Comparison of ENCODE assay signal across 25 cellular contexts in genomic region chr10:96345250-96345649, GRCh38. TPM values are rescaled to one million over a fixed set of nuclear protein-coding genes. Genes with fewer than 3 reads are reported as not detected.
DNase-seq lines count a peak whose midpoint lies in the region; ATAC-seq and TF ChIP-seq lines count a peak whose summit lies in the region.
"Had no signal": no experiment of that assay in that cellular context is flagged by ENCODE, and none has a peak within 500 bp of the region (broad histone marks: within the 10 kb centered on the region; RNA-seq: fewer than 3 reads in every experiment).

No MANE protein-coding gene starts in this region.

- ATAC-seq in activated T-cell treated with anti-CD3 and anti-CD28 coated beads, Interleukin-2, amount 50 U/mL, for 4 hours: no peak
- no peak for ATAC-seq in HG02938 (IDR thresholded peaks at IDR 0.05; ENCODE audit: unreplicated experiment)

- no peak overlapping the region for H3K4me3 ChIP-seq in HUES48 (ENCODE audit: low read depth, low read length)
- no peak overlapping the region for H3K4me3 ChIP-seq in endodermal cell (ENCODE audit: low read length)
- no peak overlapping the region for H3K4me3 ChIP-seq in iPS-18a (ENCODE audit: low read length)
- H3K4me3 ChIP-seq in coronary artery: no peak overlapping the region
- H3K4me3 ChIP-seq: SJSA1 had no signal

- H3K27ac ChIP-seq in HUES48 (ENCODE audit: low read depth, low read length) (peak overlapping the region; percentile 88), endodermal cell (ENCODE audit: low read depth, low read length) (no peak overlapping the region), iPS-18a (ENCODE audit: low read length) (peak overlapping the region; percentile 34), coronary artery (no peak overlapping the region)
- H3K27ac ChIP-seq: KMS-11, SJSA1 had no signal

- no peak overlapping the region for H3K27ac Mint-ChIP-seq in endodermal cell
- H3K27ac Mint-ChIP-seq: CD4-positive, alpha-beta memory T cell; HFFc6; IgD-negative memory B cell had no signal

- peaks cover 8% of the 10 kb centered on the region for H3K27me3 Mint-ChIP-seq in endodermal cell (ENCODE audit: insufficient read depth)
- peaks cover 21% of the 10 kb centered on the region for H3K27me3 Mint-ChIP-seq in activated T-cell treated with anti-CD3 and anti-CD28 coated beads, Interleukin-2, amount 50 U/mL, for 4 hours (ENCODE audit: low read depth)

- H3K9me3 Mint-ChIP-seq in endodermal cell: peaks cover 25% of the 10 kb centered on the region
- H3K9me3 Mint-ChIP-seq in activated T-cell treated with anti-CD3 and anti-CD28 coated beads, Interleukin-2, amount 50 U/mL, for 4 hours: peaks cover 8% of the 10 kb centered on the region
- H3K9me3 Mint-ChIP-seq: HFFc6 had no signal

- H3K9me3 ChIP-seq in HUES48 (ENCODE audit: control insufficient read depth, insufficient read depth, low read length): peaks cover 11% of the 10 kb centered on the region
- H3K9me3 ChIP-seq in endodermal cell (ENCODE audit: control insufficient read depth, low read length): peaks cover 20% of the 10 kb centered on the region
- peaks cover 10% of the 10 kb centered on the region for H3K9me3 ChIP-seq in iPS-18a (ENCODE audit: control insufficient read depth, low read depth, low read length)
- H3K9me3 ChIP-seq: SJSA1 had no signal

- peak; percentile 83 for DNase-seq in endodermal cell
- no peak for DNase-seq in activated T-cell treated with anti-CD3 and anti-CD28 coated beads, Interleukin-2, amount 50 U/mL, for 4 hours
- no peak for DNase-seq in activated CD4-positive, CD25-positive, alpha-beta regulatory T cell treated with anti-CD3 and anti-CD28 coated beads, Interleukin-2, amount 50 U/mL, for 72 hours
- no peak for DNase-seq in coronary artery (ENCODE audit: low spot score)
- DNase-seq: C1 segment of cervical spinal cord; CD4-positive, alpha-beta memory T cell; COR-L47; DMS53; HFFc6; MM.1S; NCI-H2029; NCI-H2227 treated with DMSO at 0.1 percent for 48 hours; NCI-H526 treated with DMSO at 0.1 percent for 48 hours; Right ventricle myocardium superior; RPMI8226 had no signal

- no peaks in the 10 kb centered on the region for H3K27me3 ChIP-seq in HUES48 (ENCODE audit: control insufficient read depth, insufficient read depth, low read length)
- no peaks in the 10 kb centered on the region for H3K27me3 ChIP-seq in endodermal cell (ENCODE audit: control insufficient read depth, insufficient read depth, low read length, poor library complexity, severe bottlenecking)
- peaks cover 5% of the 10 kb centered on the region for H3K27me3 ChIP-seq in iPS-18a (ENCODE audit: control insufficient read depth, insufficient read depth, low read length)

- H3K4me3 Mint-ChIP-seq in endodermal cell: no peak overlapping the region
- no peak overlapping the region for H3K4me3 Mint-ChIP-seq in activated T-cell treated with anti-CD3 and anti-CD28 coated beads, Interleukin-2, amount 50 U/mL, for 4 hours
- H3K4me3 Mint-ChIP-seq: CD4-positive, alpha-beta memory T cell; HFFc6; IgD-negative memory B cell had no signal

- H3K36me3 Mint-ChIP-seq in endodermal cell (ENCODE audit: low read depth): peaks cover 3% of the 10 kb centered on the region
- no peaks in the 10 kb centered on the region for H3K36me3 Mint-ChIP-seq in activated T-cell treated with anti-CD3 and anti-CD28 coated beads, Interleukin-2, amount 50 U/mL, for 4 hours (ENCODE audit: insufficient read depth)
- H3K36me3 Mint-ChIP-seq: IgD-negative memory B cell had no signal

- WGBS in endodermal cell (ENCODE audit: insufficient coverage in 1 of 2, insufficient read length in 1 of 2), 2 experiments: 40 to 56% methylated on average over 1 to 2 of the region's 2 CpGs

- peaks cover 13% of the 10 kb centered on the region for H3K4me1 Mint-ChIP-seq in endodermal cell
- H3K4me1 Mint-ChIP-seq in activated T-cell treated with anti-CD3 and anti-CD28 coated beads, Interleukin-2, amount 50 U/mL, for 4 hours (ENCODE audit: low read depth): no peaks in the 10 kb centered on the region
- H3K4me1 Mint-ChIP-seq: CD4-positive, alpha-beta memory T cell had no signal

- H3K9ac ChIP-seq in HUES48 (ENCODE audit: low read depth, low read length): no peak overlapping the region
- no peak overlapping the region for H3K9ac ChIP-seq in endodermal cell (ENCODE audit: extremely low read depth, low read length, poor library complexity, severe bottlenecking)
- H3K9ac ChIP-seq in iPS-18a (ENCODE audit: low read length): no peak overlapping the region
- H3K9ac ChIP-seq: KMS-11 had no signal

- TF ChIP-seq CTCF in endodermal cell (conservative IDR thresholded peaks at IDR 0.05) (no peak), coronary artery (IDR thresholded peaks at IDR 0.05) (no peak)

- H3K4me1 ChIP-seq in HUES48 (ENCODE audit: control insufficient read depth, insufficient read depth, low read length) (peaks cover 26% of the 10 kb centered on the region), endodermal cell (ENCODE audit: control insufficient read depth, insufficient read depth, low read length) (peaks cover 2% of the 10 kb centered on the region), iPS-18a (ENCODE audit: control insufficient read depth, low read depth, low read length) (peaks cover 31% of the 10 kb centered on the region)
- H3K4me1 ChIP-seq: SJSA1 had no signal

- H3K36me3 ChIP-seq in HUES48 (ENCODE audit: control insufficient read depth, insufficient read depth, low read length): no peaks in the 10 kb centered on the region
- no peaks in the 10 kb centered on the region for H3K36me3 ChIP-seq in endodermal cell (ENCODE audit: control insufficient read depth, insufficient read depth, low read length)
- no peaks in the 10 kb centered on the region for H3K36me3 ChIP-seq in iPS-18a (ENCODE audit: control insufficient read depth, low read depth, low read length)
- H3K36me3 ChIP-seq: SJSA1 had no signal

RNA-seq across cellular contexts. Expression of gene OPALIN, which starts 13.6 kb away (rescaled TPM):
- total RNA-seq in endodermal cell: not detected
- polyA plus RNA-seq in endodermal cell (2013, experiment 1 of 2): not detected
- polyA plus RNA-seq in endodermal cell (2013, experiment 2 of 2): not detected
- total RNA-seq in activated T-cell treated with anti-CD3 and anti-CD28 coated beads, Interleukin-2, amount 50 U/mL, for 4 hours: not detected
- total RNA-seq: A673; CD4-positive, alpha-beta memory T cell; Daoy; H4; HFFc6; NCI-H460; Right ventricle myocardium superior; SJSA1 had no signal
- polyA plus RNA-seq: CD4-positive, alpha-beta memory T cell; IgD-negative memory B cell had no signal

RNA-seq across cellular contexts. Expression of gene DNTT, which starts 41.0 kb away (rescaled TPM):
- total RNA-seq in endodermal cell: not detected
- polyA plus RNA-seq in endodermal cell (2013, experiment 1 of 2): not detected
- not detected for polyA plus RNA-seq in endodermal cell (2013, experiment 2 of 2)
- total RNA-seq in activated T-cell treated with anti-CD3 and anti-CD28 coated beads, Interleukin-2, amount 50 U/mL, for 4 hours: not detected
- total RNA-seq: A673; CD4-positive, alpha-beta memory T cell; Daoy; H4; HFFc6; NCI-H460; Right ventricle myocardium superior; SJSA1 had no signal
- polyA plus RNA-seq: CD4-positive, alpha-beta memory T cell had no signal

Comparison
In these comparisons a context has a peak if more than half of its experiments do, and no peak if none do; other contexts are left out.
1. H3K27ac ChIP-seq: peak in HUES48 (single experiment) and iPS-18a (single experiment); none in endodermal cell (single experiment) and coronary artery (0 of 2).